ENCODE assay signal across 16 cellular contexts in genomic region chrX:703466-704210, GRCh38.
A peak's percentile ranks its signal among the peaks of the same experiment; 100 is the strongest.
DNase-seq lines count a peak whose midpoint lies in the region; FAIRE-seq and TF ChIP-seq lines count a peak whose summit lies in the region.
"Had no signal": no experiment of that assay in that cellular context is flagged by ENCODE, and none has a peak within 500 bp of the region (broad histone marks: within the 10 kb centered on the region; RNA-seq: fewer than 3 reads in every experiment).

No MANE protein-coding gene starts in this region.

- no peak overlapping the region for H3K14ac ChIP-seq in H9 (ENCODE audit: insufficient read depth, low read length)
- no peak overlapping the region for H3K14ac ChIP-seq in trophoblast cell (ENCODE audit: low read length)

- peak overlapping the region; percentile 17 for H2BK5ac ChIP-seq in H9 (ENCODE audit: insufficient read length, low read length)
- H2BK5ac ChIP-seq in trophoblast cell (ENCODE audit: low read depth, low read length, poor library complexity): no peak overlapping the region

- H3K4ac ChIP-seq in H9 (ENCODE audit: low read depth, low read length) (no peak overlapping the region), trophoblast cell (ENCODE audit: low read depth, low read length) (no peak overlapping the region)

- no peaks in the 10 kb centered on the region for H3K23me2 ChIP-seq in H9 (ENCODE audit: insufficient read length, low read depth, low read length, poor library complexity, severe bottlenecking)

- H3K27ac Mint-ChIP-seq in H9: no peak overlapping the region

- TF ChIP-seq CTCF in AG10803 (conservative IDR thresholded peaks at IDR 0.05; ENCODE audit: low read length): no peak
- TF ChIP-seq CTCF in H9 (conservative IDR thresholded peaks at IDR 0.05): no peak
- TF ChIP-seq CTCF in choroid plexus epithelial cell (conservative IDR thresholded peaks at IDR 0.05; ENCODE audit: low read depth, low read length): no peak
- no peak for TF ChIP-seq CTCF in RWPE1 (conservative IDR thresholded peaks at IDR 0.05; ENCODE audit: low read depth)

- no CpG with 5 or more reads among the region's 4 CpGs for WGBS in H9 (ENCODE audit: extremely low coverage, insufficient read length, low lambda C conversion rate)
- no CpG with 5 or more reads among the region's 4 CpGs for WGBS in trophoblast cell (ENCODE audit: extremely low coverage, insufficient coverage, insufficient read length)

- H3K9ac ChIP-seq in H9 (ENCODE audit: extremely low read depth, insufficient read length, low read length) (no peak overlapping the region), trophoblast cell (ENCODE audit: low read length) (no peak overlapping the region)

- no peak overlapping the region for H3K23ac ChIP-seq in H9 (ENCODE audit: insufficient read length, low read depth, low read length)
- no peak overlapping the region for H3K23ac ChIP-seq in trophoblast cell (ENCODE audit: low read length)

- no peak overlapping the region for H3T11ph ChIP-seq in H9 (ENCODE audit: low read length)

- H2BK15ac ChIP-seq in H9 (ENCODE audit: low read depth, low read length): no peak overlapping the region

- H4K8ac ChIP-seq in H9 (replicated peaks; ENCODE audit: insufficient read length, low read depth, low read length): no peak overlapping the region
- no peak overlapping the region for H4K8ac ChIP-seq in trophoblast cell (ENCODE audit: low read depth, low read length)

- no peak for FAIRE-seq in H54 (lab: Jason Lieb, UNC)
- FAIRE-seq: A204.1, H1 had no signal

- H3K56ac ChIP-seq in H9 (ENCODE audit: insufficient read length, low read depth, low read length): no peak overlapping the region

- H2AK5ac ChIP-seq in H9 (ENCODE audit: insufficient read length, low read length) (no peak overlapping the region), trophoblast cell (ENCODE audit: low read length) (no peak overlapping the region)

- H3K36me3 Mint-ChIP-seq in H9 (ENCODE audit: insufficient read depth in 1 of 3, low read depth in 3 of 3): peaks cover 2 to 33% (median 4%) of the 10 kb centered on the region in 3 experiments; a peak in 5 of 7 replicates

- CTCF ChIA-PET in RWPE1 (lab: Yijun Ruan, JAX): no interaction called here

- H3K4me2 ChIP-seq in H9 (ENCODE audit: insufficient read depth, insufficient read length, low read length) (no peak overlapping the region), trophoblast cell (ENCODE audit: low read length) (no peak overlapping the region)

- no peaks in the 10 kb centered on the region for H3K36me3 ChIP-seq in trophoblast cell (ENCODE audit: control insufficient read depth in 1 of 2, insufficient read depth in 2 of 2, low read length in 2 of 2)

- H3K4me1 Mint-ChIP-seq in H9: peaks cover 11 to 12% of the 10 kb centered on the region in 2 experiments

- H3K4me3 ChIP-seq in AG10803 (ENCODE audit: low read length): no peak overlapping the region
- no peak overlapping the region for H3K4me3 ChIP-seq in choroid plexus epithelial cell (ENCODE audit: low read depth, low read length)
- H3K4me3 ChIP-seq in trophoblast cell (ENCODE audit: low read depth, low read length): no peak overlapping the region

- H2BK120ac ChIP-seq in H9 (ENCODE audit: low read depth, low read length, poor library complexity, severe bottlenecking) (no peak overlapping the region), trophoblast cell (ENCODE audit: insufficient read depth, low read length, poor library complexity) (no peak overlapping the region)

- H3K9me3 ChIP-seq in H9 (ENCODE audit: control insufficient read depth, low read depth, low read length) (no peaks in the 10 kb centered on the region), trophoblast cell (ENCODE audit: insufficient read depth, low read depth, low read length) (peaks cover 2% of the 10 kb centered on the region)
- H3K9me3 ChIP-seq: Caco-2 had no signal

- no peak for TF ChIP-seq POLR2A in H54 (IDR thresholded peaks at IDR 0.05; ENCODE audit: low read depth, low read length)

- H2AFZ ChIP-seq in H9 (ENCODE audit: low read length): no peak overlapping the region
- no peak overlapping the region for H2AFZ ChIP-seq in trophoblast cell (ENCODE audit: insufficient read depth, low read length, poor library complexity)

- H3K79me1 ChIP-seq in H9 (ENCODE audit: insufficient read depth, low read depth, low read length, poor library complexity, severe bottlenecking) (no peaks in the 10 kb centered on the region), trophoblast cell (ENCODE audit: low read length) (peaks cover 6% of the 10 kb centered on the region)

- H3K18ac ChIP-seq in H9 (ENCODE audit: insufficient read length, low read depth, low read length) (no peak overlapping the region), trophoblast cell (ENCODE audit: low read length) (no peak overlapping the region)

- H4K20me1 ChIP-seq in H9 (ENCODE audit: control insufficient read depth, insufficient read depth, insufficient read length): no peaks in the 10 kb centered on the region

- no peak overlapping the region for H4K5ac ChIP-seq in H9 (ENCODE audit: insufficient read length, low read depth, low read length)

- DNase-seq in AG10803 (ENCODE audit: low read depth) (peak; percentile 60), H9 (no peak), choroid plexus epithelial cell (ENCODE audit: low read depth) (peak; percentile 17), trophoblast cell (peak; percentile 72 to 79), DMS53 treated with DMSO at 0.1 percent for 48 hours (lab: John Stamatoyannopoulos, UW; ENCODE audit: unreplicated experiment) (no peak), RWPE1 (ENCODE audit: low spot score) (no peak), H54 (ENCODE audit: insufficient read length, low spot score) (no peak), ureter (ENCODE audit: low spot score) (no peak)
- DNase-seq: Caco-2, Karpas-422, NCI-H1105 treated with DMSO at 0.1 percent for 48 hours, NCI-H187 treated with DMSO at 0.1 percent for 48 hours, NCI-H774, SHP77 treated with DMSO at 0.1 percent for 48 hours had no signal

- peaks cover 6% of the 10 kb centered on the region for H3K27me3 Mint-ChIP-seq in H9 (ENCODE audit: low read depth)

- H4K91ac ChIP-seq in H9 (ENCODE audit: insufficient read length, low read depth, low read length): no peak overlapping the region
- no peak overlapping the region for H4K91ac ChIP-seq in trophoblast cell (ENCODE audit: low read depth, low read length)

- H2BK20ac ChIP-seq in H9 (ENCODE audit: low read depth, low read length, poor library complexity, severe bottlenecking): no peak overlapping the region

- peaks cover 27 to 35% of the 10 kb centered on the region in 2 experiments for H3K9me3 Mint-ChIP-seq in H9

- H3K79me2 ChIP-seq in H9 (ENCODE audit: insufficient read depth, low read length) (no peaks in the 10 kb centered on the region), trophoblast cell (ENCODE audit: control insufficient read depth, insufficient read depth, low read length, poor library complexity) (no peaks in the 10 kb centered on the region)

- H3K27ac ChIP-seq in H9 (ENCODE audit: insufficient read length, low read depth, low read length): no peak overlapping the region
- H3K27ac ChIP-seq in trophoblast cell (ENCODE audit: low read depth, low read length): peak overlapping the region; percentile 66
- H3K27ac ChIP-seq in RWPE1: no peak overlapping the region

- H3K4me3 Mint-ChIP-seq in H9: no peak overlapping the region

- H4K12ac ChIP-seq in trophoblast cell (ENCODE audit: low read depth, low read length): no peak overlapping the region

- POLR2A ChIA-PET in RWPE1 (lab: Yijun Ruan, JAX; ENCODE audit: low non-redundant PET): no interaction called here

- H3K4me1 ChIP-seq in H9 (ENCODE audit: insufficient read depth, low read length) (no peaks in the 10 kb centered on the region; the same call in 1 of the 2 replicates), trophoblast cell (ENCODE audit: control insufficient read depth in 1 of 2, insufficient read depth in 2 of 2, low read length in 2 of 2) (peaks cover 7 to 8% of the 10 kb centered on the region in 2 experiments)
- H3K4me1 ChIP-seq: Caco-2 had no signal

- no peak overlapping the region for H2BK12ac ChIP-seq in H9 (ENCODE audit: insufficient read length, low read depth, low read length)
- no peak overlapping the region for H2BK12ac ChIP-seq in trophoblast cell (ENCODE audit: low read length)

- H3K27me3 ChIP-seq in H9 (ENCODE audit: insufficient read depth, low read length): no peaks in the 10 kb centered on the region
- no peaks in the 10 kb centered on the region for H3K27me3 ChIP-seq in trophoblast cell (ENCODE audit: insufficient read depth, low read length)

Comparison
In these comparisons a context has a peak if more than half of its experiments do, and no peak if none do; other contexts are left out.
1. DNase-seq: peak in AG10803 (single experiment), choroid plexus epithelial cell (single experiment) and trophoblast cell (2 of 2); none in H9 (single experiment), DMS53 treated with DMSO at 0.1 percent for 48 hours (single experiment), RWPE1 (single experiment), H54 (single experiment) and ureter (single experiment).